1 cellular context compared by ENCODE assay signal in the genomic region with DNA sequence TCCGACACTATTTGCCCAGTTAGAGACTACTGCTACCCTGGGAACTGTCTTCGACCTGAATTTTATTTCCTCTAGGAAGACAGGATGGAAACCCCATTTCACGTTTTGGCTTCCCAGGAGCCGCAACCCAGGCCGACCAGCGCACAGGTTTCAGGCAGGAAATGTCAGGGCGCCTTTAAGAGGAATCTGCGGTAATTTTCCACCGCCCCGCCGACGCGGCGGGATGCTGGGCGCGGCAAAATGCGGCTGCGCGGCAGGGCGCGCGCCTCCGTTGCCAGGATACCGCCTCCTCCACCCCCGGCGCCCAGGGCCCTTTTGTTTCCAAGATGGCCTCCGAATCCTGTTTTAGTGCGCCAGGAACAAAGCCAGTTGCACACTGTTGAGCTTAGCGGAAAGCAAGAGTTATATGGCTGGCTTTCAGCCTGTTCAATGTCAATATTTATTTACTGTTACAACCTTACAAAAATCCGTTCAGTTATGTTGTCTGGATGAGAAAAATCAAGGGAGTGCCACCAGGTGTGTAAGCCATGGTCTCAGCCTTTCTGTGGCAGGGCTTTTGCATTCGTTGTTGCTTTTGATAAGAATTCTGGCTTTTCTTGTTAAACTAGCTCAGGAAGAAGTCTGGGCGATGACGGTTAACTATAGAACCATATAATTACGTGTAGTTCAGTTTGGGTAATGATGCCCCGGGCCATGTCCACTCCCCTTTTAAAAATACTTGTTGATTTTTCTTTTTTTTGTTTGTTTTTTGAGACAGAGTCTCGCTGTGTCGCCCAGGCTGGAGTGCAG.
A peak's percentile ranks its signal among the peaks of the same experiment; 100 is the strongest.
TF ChIP-seq lines count a peak whose summit lies in the region.

No MANE protein-coding gene starts in this region.

TF ChIP-seq in K562, 482 proteins besides CTCF, POLR2A, EP300 and RAD21 (continued from another document and continues in another):
- TF ChIP-seq, protein P1, sequence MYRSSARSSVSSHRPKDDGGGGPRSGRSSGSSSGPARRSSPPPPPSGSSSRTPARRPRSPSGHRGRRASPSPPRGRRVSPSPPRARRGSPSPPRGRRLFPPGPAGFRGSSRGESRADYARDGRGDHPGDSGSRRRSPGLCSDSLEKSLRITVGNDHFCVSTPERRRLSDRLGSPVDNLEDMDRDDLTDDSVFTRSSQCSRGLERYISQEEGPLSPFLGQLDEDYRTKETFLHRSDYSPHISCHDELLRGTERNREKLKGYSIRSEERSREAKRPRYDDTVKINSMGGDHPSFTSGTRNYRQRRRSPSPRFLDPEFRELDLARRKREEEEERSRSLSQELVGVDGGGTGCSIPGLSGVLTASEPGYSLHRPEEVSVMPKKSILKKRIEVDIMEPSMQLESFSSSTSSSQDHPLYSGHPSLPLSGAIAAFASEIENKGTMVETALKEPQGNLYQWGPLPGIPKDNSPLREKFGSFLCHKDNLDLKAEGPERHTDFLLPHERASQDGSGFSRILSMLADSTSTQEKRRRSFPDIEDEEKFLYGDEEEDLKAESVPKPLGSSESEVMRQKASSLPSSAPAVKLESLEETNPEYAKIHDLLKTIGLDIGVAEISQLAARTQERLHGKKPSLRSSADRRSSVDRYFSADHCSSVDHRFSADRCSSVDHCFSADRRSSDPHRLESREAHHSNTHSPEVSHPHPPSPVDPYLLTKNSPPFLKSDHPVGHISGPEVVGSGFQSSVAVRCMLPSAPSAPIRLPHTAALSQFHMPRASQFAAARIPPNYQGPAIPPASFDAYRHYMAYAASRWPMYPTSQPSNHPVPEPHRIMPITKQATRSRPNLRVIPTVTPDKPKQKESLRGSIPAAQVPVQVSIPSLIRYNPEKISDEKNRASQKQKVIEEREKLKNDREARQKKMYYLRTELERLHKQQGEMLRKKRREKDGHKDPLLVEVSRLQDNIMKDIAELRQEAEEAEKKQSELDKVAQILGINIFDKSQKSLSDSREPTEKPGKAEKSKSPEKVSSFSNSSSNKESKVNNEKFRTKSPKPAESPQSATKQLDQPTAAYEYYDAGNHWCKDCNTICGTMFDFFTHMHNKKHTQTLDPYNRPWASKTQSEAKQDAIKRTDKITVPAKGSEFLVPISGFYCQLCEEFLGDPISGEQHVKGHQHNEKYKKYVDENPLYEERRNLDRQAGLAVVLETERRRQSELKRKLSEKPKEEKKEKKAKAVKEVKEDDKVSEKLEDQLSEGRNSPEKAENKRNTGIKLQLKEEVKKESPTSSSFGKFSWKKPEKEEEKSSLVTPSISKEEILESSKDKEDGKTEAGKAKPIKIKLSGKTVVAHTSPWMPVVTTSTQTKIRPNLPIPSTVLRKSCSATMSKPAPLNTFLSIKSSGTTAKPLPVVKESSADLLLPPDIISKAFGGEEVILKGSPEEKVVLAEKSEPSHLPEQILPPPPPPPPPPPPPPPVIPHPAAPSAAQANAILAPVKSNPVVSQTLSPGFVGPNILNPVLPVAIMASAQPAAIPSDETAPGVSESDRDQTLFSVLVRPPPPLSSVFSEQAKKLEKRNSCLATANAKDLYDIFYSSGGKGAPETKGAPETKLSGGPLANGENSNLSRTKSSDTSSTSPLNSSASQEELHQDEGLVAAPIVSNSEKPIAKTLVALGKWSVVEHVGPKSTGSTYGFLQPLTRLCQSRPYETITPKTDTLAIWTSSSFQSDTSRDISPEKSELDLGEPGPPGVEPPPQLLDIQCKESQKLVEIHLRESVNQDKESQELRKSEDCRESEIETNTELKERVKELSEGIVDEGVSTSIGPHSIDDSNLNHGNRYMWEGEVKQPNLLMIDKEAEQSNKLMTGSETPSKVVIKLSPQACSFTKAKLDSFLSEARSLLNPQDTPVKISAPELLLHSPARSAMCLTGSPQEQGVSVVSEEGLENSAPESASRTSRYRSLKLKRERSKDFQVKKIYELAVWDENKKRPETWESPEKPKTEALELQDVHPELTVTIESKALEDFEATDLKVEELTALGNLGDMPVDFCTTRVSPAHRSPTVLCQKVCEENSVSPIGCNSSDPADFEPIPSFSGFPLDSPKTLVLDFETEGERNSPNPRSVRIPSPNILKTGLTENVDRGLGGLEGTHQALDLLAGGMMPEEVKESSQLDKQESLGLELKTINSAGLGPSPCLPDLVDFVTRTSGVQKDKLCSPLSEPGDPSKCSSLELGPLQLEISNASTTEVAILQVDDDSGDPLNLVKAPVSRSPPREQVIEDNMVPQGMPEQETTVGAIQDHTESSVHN (IDR thresholded peaks at IDR 0.05; ENCODE audit: borderline replicate concordance in 1 of 2, low read depth in 1 of 2) = no peak
- TF ChIP-seq, protein P2, sequence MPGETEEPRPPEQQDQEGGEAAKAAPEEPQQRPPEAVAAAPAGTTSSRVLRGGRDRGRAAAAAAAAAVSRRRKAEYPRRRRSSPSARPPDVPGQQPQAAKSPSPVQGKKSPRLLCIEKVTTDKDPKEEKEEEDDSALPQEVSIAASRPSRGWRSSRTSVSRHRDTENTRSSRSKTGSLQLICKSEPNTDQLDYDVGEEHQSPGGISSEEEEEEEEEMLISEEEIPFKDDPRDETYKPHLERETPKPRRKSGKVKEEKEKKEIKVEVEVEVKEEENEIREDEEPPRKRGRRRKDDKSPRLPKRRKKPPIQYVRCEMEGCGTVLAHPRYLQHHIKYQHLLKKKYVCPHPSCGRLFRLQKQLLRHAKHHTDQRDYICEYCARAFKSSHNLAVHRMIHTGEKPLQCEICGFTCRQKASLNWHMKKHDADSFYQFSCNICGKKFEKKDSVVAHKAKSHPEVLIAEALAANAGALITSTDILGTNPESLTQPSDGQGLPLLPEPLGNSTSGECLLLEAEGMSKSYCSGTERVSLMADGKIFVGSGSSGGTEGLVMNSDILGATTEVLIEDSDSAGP (CRISPR knock-in tag; IDR thresholded peaks at IDR 0.05) = peak; percentile 95
- TF ChIP-seq BRF1 (IDR thresholded peaks at IDR 0.05; ENCODE audit: borderline replicate concordance, extremely low read depth, insufficient read length) (no peak), LARP7 (IDR thresholded peaks at IDR 0.05) (no peak), CBX1 (IDR thresholded peaks at IDR 0.05; ENCODE audit: low read depth) (no peak), NFIC (IDR thresholded peaks at IDR 0.05) (no peak), BRD9 (IDR thresholded peaks at IDR 0.05; ENCODE audit: low read depth, partially characterized antibody) (no peak), BRCA1 (IDR thresholded peaks at IDR 0.05) (no peak), BRCA1 (CRISPR knock-in tag; IDR thresholded peaks at IDR 0.05) (no peak), RFX1 (IDR thresholded peaks at IDR 0.05) (peak; percentile 93), ARNT (IDR thresholded peaks at IDR 0.05) (0 out of 4 replicates have a peak, but pooled peaks of 1 of the 2 experiments have one; percentile 15), MECOM (CRISPR knock-in tag; IDR thresholded peaks at IDR 0.05) (no peak), MIER1 (IDR thresholded peaks at IDR 0.05; ENCODE audit: low read depth) (no peak), CTBP1 (IDR thresholded peaks at IDR 0.05; ENCODE audit: borderline replicate concordance) (peak; percentile 79), SAP30 (IDR thresholded peaks at IDR 0.05; ENCODE audit: borderline replicate concordance, insufficient read depth, low read depth, low read length, poor library complexity, severe bottlenecking) (no peak), ZNF668 (CRISPR knock-in tag; IDR thresholded peaks at IDR 0.05) (peak; percentile 37; the same call in 1 of the 2 replicates), ZNF124 (CRISPR knock-in tag; IDR thresholded peaks at IDR 0.05) (no peak), PTBP1 (IDR thresholded peaks at IDR 0.05; ENCODE audit: low read depth, low read length) (no peak), FOXM1 (IDR thresholded peaks at IDR 0.05; ENCODE audit: low read depth) (no peak), FOXM1 (CRISPR knock-in tag; IDR thresholded peaks at IDR 0.05; ENCODE audit: low read depth) (no peak), RB1 (IDR thresholded peaks at IDR 0.05; ENCODE audit: low read depth) (peak; percentile 75; the same call in 1 of the 2 replicates), MCM5 (IDR thresholded peaks at IDR 0.05; ENCODE audit: low read depth) (no peak), KAT7 (CRISPR knock-in tag; IDR thresholded peaks at IDR 0.05; ENCODE audit: borderline replicate concordance) (no peak), FOXJ2 (tag; IDR thresholded peaks at IDR 0.05) (no peak), FOXJ3 (CRISPR knock-in tag; IDR thresholded peaks at IDR 0.05) (no peak), RBM15 (IDR thresholded peaks at IDR 0.05; ENCODE audit: insufficient read depth, low read length) (no peak), TBP (optimal IDR thresholded peaks at IDR 0.05; ENCODE audit: low read depth, low read length) (peak; percentile 90), ZNF12 (CRISPR knock-in tag; IDR thresholded peaks at IDR 0.05) (no peak), ETV5 (CRISPR knock-in tag; IDR thresholded peaks at IDR 0.05; ENCODE audit: low read depth) (no peak), JUN (IDR thresholded peaks at IDR 0.05; ENCODE audit: borderline replicate concordance, low read depth, low read length) (no peak), JUN (CRISPR knock-in tag; IDR thresholded peaks at IDR 0.05; ENCODE audit: borderline replicate concordance) (no peak), ZNF41 (CRISPR knock-in tag; conservative IDR thresholded peaks at IDR 0.05) (no peak), ZNF311 (CRISPR knock-in tag; IDR thresholded peaks at IDR 0.05) (no peak), ZSCAN29 (IDR thresholded peaks at IDR 0.05) (no peak), SRF (CRISPR knock-in tag; IDR thresholded peaks at IDR 0.05) (peak in 1 of 2 experiments; percentile 50; a peak in 1 of 4 replicates), DPF2 (IDR thresholded peaks at IDR 0.05) (no peak)
- TF ChIP-seq, protein P3, sequence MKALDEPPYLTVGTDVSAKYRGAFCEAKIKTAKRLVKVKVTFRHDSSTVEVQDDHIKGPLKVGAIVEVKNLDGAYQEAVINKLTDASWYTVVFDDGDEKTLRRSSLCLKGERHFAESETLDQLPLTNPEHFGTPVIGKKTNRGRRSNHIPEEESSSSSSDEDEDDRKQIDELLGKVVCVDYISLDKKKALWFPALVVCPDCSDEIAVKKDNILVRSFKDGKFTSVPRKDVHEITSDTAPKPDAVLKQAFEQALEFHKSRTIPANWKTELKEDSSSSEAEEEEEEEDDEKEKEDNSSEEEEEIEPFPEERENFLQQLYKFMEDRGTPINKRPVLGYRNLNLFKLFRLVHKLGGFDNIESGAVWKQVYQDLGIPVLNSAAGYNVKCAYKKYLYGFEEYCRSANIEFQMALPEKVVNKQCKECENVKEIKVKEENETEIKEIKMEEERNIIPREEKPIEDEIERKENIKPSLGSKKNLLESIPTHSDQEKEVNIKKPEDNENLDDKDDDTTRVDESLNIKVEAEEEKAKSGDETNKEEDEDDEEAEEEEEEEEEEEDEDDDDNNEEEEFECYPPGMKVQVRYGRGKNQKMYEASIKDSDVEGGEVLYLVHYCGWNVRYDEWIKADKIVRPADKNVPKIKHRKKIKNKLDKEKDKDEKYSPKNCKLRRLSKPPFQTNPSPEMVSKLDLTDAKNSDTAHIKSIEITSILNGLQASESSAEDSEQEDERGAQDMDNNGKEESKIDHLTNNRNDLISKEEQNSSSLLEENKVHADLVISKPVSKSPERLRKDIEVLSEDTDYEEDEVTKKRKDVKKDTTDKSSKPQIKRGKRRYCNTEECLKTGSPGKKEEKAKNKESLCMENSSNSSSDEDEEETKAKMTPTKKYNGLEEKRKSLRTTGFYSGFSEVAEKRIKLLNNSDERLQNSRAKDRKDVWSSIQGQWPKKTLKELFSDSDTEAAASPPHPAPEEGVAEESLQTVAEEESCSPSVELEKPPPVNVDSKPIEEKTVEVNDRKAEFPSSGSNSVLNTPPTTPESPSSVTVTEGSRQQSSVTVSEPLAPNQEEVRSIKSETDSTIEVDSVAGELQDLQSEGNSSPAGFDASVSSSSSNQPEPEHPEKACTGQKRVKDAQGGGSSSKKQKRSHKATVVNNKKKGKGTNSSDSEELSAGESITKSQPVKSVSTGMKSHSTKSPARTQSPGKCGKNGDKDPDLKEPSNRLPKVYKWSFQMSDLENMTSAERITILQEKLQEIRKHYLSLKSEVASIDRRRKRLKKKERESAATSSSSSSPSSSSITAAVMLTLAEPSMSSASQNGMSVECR (CRISPR knock-in tag; IDR thresholded peaks at IDR 0.05) = no peak
- TF ChIP-seq, protein P4, sequence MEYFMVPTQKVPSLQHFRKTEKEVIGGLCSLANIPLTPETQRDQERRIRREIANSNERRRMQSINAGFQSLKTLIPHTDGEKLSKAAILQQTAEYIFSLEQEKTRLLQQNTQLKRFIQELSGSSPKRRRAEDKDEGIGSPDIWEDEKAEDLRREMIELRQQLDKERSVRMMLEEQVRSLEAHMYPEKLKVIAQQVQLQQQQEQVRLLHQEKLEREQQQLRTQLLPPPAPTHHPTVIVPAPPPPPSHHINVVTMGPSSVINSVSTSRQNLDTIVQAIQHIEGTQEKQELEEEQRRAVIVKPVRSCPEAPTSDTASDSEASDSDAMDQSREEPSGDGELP (CRISPR knock-in tag; IDR thresholded peaks at IDR 0.05; ENCODE audit: borderline replicate concordance) = no peak; the same call in 1 of the 2 replicates
- TF ChIP-seq, protein P5, sequence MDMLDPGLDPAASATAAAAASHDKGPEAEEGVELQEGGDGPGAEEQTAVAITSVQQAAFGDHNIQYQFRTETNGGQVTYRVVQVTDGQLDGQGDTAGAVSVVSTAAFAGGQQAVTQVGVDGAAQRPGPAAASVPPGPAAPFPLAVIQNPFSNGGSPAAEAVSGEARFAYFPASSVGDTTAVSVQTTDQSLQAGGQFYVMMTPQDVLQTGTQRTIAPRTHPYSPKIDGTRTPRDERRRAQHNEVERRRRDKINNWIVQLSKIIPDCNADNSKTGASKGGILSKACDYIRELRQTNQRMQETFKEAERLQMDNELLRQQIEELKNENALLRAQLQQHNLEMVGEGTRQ (CRISPR knock-in tag; IDR thresholded peaks at IDR 0.05) = no peak
- TF ChIP-seq, protein P6, sequence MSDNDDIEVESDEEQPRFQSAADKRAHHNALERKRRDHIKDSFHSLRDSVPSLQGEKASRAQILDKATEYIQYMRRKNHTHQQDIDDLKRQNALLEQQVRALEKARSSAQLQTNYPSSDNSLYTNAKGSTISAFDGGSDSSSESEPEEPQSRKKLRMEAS (CRISPR knock-in tag; IDR thresholded peaks at IDR 0.05) = no peak
- TF ChIP-seq, protein P7, sequence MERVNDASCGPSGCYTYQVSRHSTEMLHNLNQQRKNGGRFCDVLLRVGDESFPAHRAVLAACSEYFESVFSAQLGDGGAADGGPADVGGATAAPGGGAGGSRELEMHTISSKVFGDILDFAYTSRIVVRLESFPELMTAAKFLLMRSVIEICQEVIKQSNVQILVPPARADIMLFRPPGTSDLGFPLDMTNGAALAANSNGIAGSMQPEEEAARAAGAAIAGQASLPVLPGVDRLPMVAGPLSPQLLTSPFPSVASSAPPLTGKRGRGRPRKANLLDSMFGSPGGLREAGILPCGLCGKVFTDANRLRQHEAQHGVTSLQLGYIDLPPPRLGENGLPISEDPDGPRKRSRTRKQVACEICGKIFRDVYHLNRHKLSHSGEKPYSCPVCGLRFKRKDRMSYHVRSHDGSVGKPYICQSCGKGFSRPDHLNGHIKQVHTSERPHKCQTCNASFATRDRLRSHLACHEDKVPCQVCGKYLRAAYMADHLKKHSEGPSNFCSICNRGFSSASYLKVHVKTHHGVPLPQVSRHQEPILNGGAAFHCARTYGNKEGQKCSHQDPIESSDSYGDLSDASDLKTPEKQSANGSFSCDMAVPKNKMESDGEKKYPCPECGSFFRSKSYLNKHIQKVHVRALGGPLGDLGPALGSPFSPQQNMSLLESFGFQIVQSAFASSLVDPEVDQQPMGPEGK (CRISPR knock-in tag; IDR thresholded peaks at IDR 0.05; ENCODE audit: borderline replicate concordance) = no peak
- TF ChIP-seq, protein P8, sequence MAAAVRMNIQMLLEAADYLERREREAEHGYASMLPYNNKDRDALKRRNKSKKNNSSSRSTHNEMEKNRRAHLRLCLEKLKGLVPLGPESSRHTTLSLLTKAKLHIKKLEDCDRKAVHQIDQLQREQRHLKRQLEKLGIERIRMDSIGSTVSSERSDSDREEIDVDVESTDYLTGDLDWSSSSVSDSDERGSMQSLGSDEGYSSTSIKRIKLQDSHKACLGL (CRISPR knock-in tag; IDR thresholded peaks at IDR 0.05; ENCODE audit: borderline replicate concordance, poor library complexity, severe bottlenecking) = no peak
